Comparison of ENCODE assay signal across 9 cellular contexts in genomic region chr7:16431646-16432424, GRCh38. TPM values are rescaled to one million over a fixed set of nuclear protein-coding genes. Genes with fewer than 3 reads are reported as not detected.
A peak's percentile ranks its signal among the peaks of the same experiment; 100 is the strongest.
DNase-seq lines count a peak whose midpoint lies in the region; TF ChIP-seq lines count a peak whose summit lies in the region.
"Had no signal": no experiment of that assay in that cellular context is flagged by ENCODE, and none has a peak within 500 bp of the region (broad histone marks: within the 10 kb centered on the region; RNA-seq: fewer than 3 reads in every experiment).

No MANE protein-coding gene starts in this region.

- H2BK120ac ChIP-seq in H9 (ENCODE audit: low read depth, low read length, poor library complexity, severe bottlenecking) = no peak overlapping the region

- H3K4me1 ChIP-seq in H9 (ENCODE audit: insufficient read depth, low read length) = no peaks in the 10 kb centered on the region

- no peak overlapping the region for H2BK20ac ChIP-seq in H9 (ENCODE audit: low read depth, low read length, poor library complexity, severe bottlenecking)

- no peak overlapping the region for H2AK5ac ChIP-seq in H9 (ENCODE audit: insufficient read length, low read length)

- H3K36me3 Mint-ChIP-seq in activated naive CD4-positive, alpha-beta T cell treated with anti-CD3 and anti-CD28 coated beads, Interleukin-2, amount 10 ng/mL, durations not matched to agents 7 days and 5 days = no peaks in the 10 kb centered on the region
- H3K36me3 Mint-ChIP-seq in H9 (ENCODE audit: insufficient read depth in 1 of 3, low read depth in 3 of 3) = no peaks in the 10 kb centered on the region
- no peaks in the 10 kb centered on the region for H3K36me3 Mint-ChIP-seq in immature natural killer cell

- H2AFZ ChIP-seq in H9 (ENCODE audit: low read length) = no peak overlapping the region

- H3K56ac ChIP-seq in H9 (ENCODE audit: insufficient read length, low read depth, low read length) = no peak overlapping the region

- H3K14ac ChIP-seq in H9 (ENCODE audit: insufficient read depth, low read length) = no peak overlapping the region

- no peak overlapping the region for H4K91ac ChIP-seq in H9 (ENCODE audit: insufficient read length, low read depth, low read length)

- H3K9me3 ChIP-seq in H9 (ENCODE audit: control insufficient read depth, low read depth, low read length) = no peaks in the 10 kb centered on the region

- no peak overlapping the region for H2BK12ac ChIP-seq in H9 (ENCODE audit: insufficient read length, low read depth, low read length)

- CTCF ChIA-PET in activated naive CD4-positive, alpha-beta T cell treated with anti-CD3 and anti-CD28 coated beads, Interleukin-2, amount 10 ng/mL, durations not matched to agents 7 days and 5 days (lab: Charles Lee) = interaction anchor here (0.8 to 6.6 kb wide), 5 partner anchors 11 to 133 kb away, joined by 3 to 63 read pairs (median 4); partner anchors contain the start of gene CRPPA

- H3K23ac ChIP-seq in H9 (ENCODE audit: insufficient read length, low read depth, low read length) = no peak overlapping the region

- H3K79me2 ChIP-seq in H9 (ENCODE audit: insufficient read depth, low read length) = no peaks in the 10 kb centered on the region

- no peaks in the 10 kb centered on the region for H3K23me2 ChIP-seq in H9 (ENCODE audit: insufficient read length, low read depth, low read length, poor library complexity, severe bottlenecking)

- no peaks in the 10 kb centered on the region for H3K9me3 Mint-ChIP-seq in activated naive CD4-positive, alpha-beta T cell treated with anti-CD3 and anti-CD28 coated beads, Interleukin-2, amount 10 ng/mL, durations not matched to agents 7 days and 5 days
- H3K9me3 Mint-ChIP-seq in H9 (no peaks in the 10 kb centered on the region), immature natural killer cell (no peaks in the 10 kb centered on the region)
- H3K9me3 Mint-ChIP-seq: dendritic cell treated with granulocyte-macrophage colony-stimulating factor and Interleukin-4, amounts not matched to agents 40 ng/mL and 50 ng/mL, for 4 days had no signal

- H4K5ac ChIP-seq in H9 (ENCODE audit: insufficient read length, low read depth, low read length) = no peak overlapping the region

- no peak overlapping the region for H2BK15ac ChIP-seq in H9 (ENCODE audit: low read depth, low read length)

- H3K4me2 ChIP-seq in H9 (ENCODE audit: insufficient read depth, insufficient read length, low read length) = no peak overlapping the region

- no peak overlapping the region for H3K27ac Mint-ChIP-seq in activated naive CD4-positive, alpha-beta T cell treated with anti-CD3 and anti-CD28 coated beads, Interleukin-2, amount 10 ng/mL, durations not matched to agents 7 days and 5 days
- H3K27ac Mint-ChIP-seq in H9 (no peak overlapping the region), immature natural killer cell (no peak overlapping the region)
- H3K27ac Mint-ChIP-seq: dendritic cell treated with granulocyte-macrophage colony-stimulating factor and Interleukin-4, amounts not matched to agents 40 ng/mL and 50 ng/mL, for 4 days had no signal

- DNase-seq in activated naive CD4-positive, alpha-beta T cell treated with anti-CD3 and anti-CD28 coated beads, Interleukin-2, amount 10 ng/mL, durations not matched to agents 7 days and 5 days = peak; percentile 43
- no peak for DNase-seq in activated naive CD4-positive, alpha-beta T cell (lab: John Stamatoyannopoulos, UW)
- DNase-seq in H9 = no peak
- DNase-seq in NCI-H1105 treated with DMSO at 0.1 percent for 48 hours (lab: John Stamatoyannopoulos, UW) = peak; percentile 46
- DNase-seq in amniotic epithelial cell (ENCODE audit: low read depth) = peak; percentile 21
- DNase-seq in immature natural killer cell = peak in 2 of 3 donors; percentile 17 to 24
- DNase-seq in activated CD4-positive, CD25-positive, alpha-beta regulatory T cell (lab: John Stamatoyannopoulos, UW) = no peak
- DNase-seq in NCI-H2196 treated with DMSO at 0.1 percent for 48 hours (lab: John Stamatoyannopoulos, UW; ENCODE audit: unreplicated experiment) = no peak

- peak; percentile 76 for TF ChIP-seq CTCF in H9 (conservative IDR thresholded peaks at IDR 0.05)

- no peak overlapping the region for H3K18ac ChIP-seq in H9 (ENCODE audit: insufficient read length, low read depth, low read length)

- H3K4me1 Mint-ChIP-seq in activated naive CD4-positive, alpha-beta T cell treated with anti-CD3 and anti-CD28 coated beads, Interleukin-2, amount 10 ng/mL, durations not matched to agents 7 days and 5 days = no peaks in the 10 kb centered on the region
- H3K4me1 Mint-ChIP-seq in H9 (no peaks in the 10 kb centered on the region), immature natural killer cell (peaks cover 3 to 15% of the 10 kb centered on the region in 2 donors)

- no peaks in the 10 kb centered on the region for H3K79me1 ChIP-seq in H9 (ENCODE audit: insufficient read depth, low read depth, low read length, poor library complexity, severe bottlenecking)

- no peak overlapping the region for H3K4ac ChIP-seq in H9 (ENCODE audit: low read depth, low read length)

- H3K4me3 Mint-ChIP-seq in activated naive CD4-positive, alpha-beta T cell treated with anti-CD3 and anti-CD28 coated beads, Interleukin-2, amount 10 ng/mL, durations not matched to agents 7 days and 5 days = no peak overlapping the region
- H3K4me3 Mint-ChIP-seq in H9 (no peak overlapping the region), immature natural killer cell (no peak overlapping the region)
- H3K4me3 Mint-ChIP-seq: dendritic cell treated with granulocyte-macrophage colony-stimulating factor and Interleukin-4, amounts not matched to agents 40 ng/mL and 50 ng/mL, for 4 days had no signal

- H4K8ac ChIP-seq in H9 (replicated peaks; ENCODE audit: insufficient read length, low read depth, low read length) = no peak overlapping the region

- H3K27ac ChIP-seq in H9 (ENCODE audit: insufficient read length, low read depth, low read length) = no peak overlapping the region

- no CpG with 5 or more reads among the region's 2 CpGs for WGBS in H9 (ENCODE audit: extremely low coverage, insufficient read length, low lambda C conversion rate)

- no peaks in the 10 kb centered on the region for H4K20me1 ChIP-seq in H9 (ENCODE audit: control insufficient read depth, insufficient read depth, insufficient read length)

- no peak overlapping the region for H3K9ac ChIP-seq in H9 (ENCODE audit: extremely low read depth, insufficient read length, low read length)

- H3K27me3 ChIP-seq in H9 (ENCODE audit: insufficient read depth, low read length) = no peaks in the 10 kb centered on the region

- no peak overlapping the region for H2BK5ac ChIP-seq in H9 (ENCODE audit: insufficient read length, low read length)

- H3K27me3 Mint-ChIP-seq in activated naive CD4-positive, alpha-beta T cell treated with anti-CD3 and anti-CD28 coated beads, Interleukin-2, amount 10 ng/mL, durations not matched to agents 7 days and 5 days = no peaks in the 10 kb centered on the region
- no peaks in the 10 kb centered on the region for H3K27me3 Mint-ChIP-seq in H9 (ENCODE audit: low read depth)
- no peaks in the 10 kb centered on the region for H3K27me3 Mint-ChIP-seq in immature natural killer cell (ENCODE audit: low read depth in 3 of 3)

- H3T11ph ChIP-seq in H9 (ENCODE audit: low read length) = no peak overlapping the region

RNA-seq across cellular contexts. Expression of gene CRPPA, which starts 10.5 kb away (rescaled TPM):
- 1.6 and 1.9 TPM in 2 replicates for total RNA-seq in H9 (2021)
- polyA plus RNA-seq in immature natural killer cell = under 1 TPM; 0.28 to 0.82 (median 0.65) TPM

RNA-seq across cellular contexts. Expression of gene SOSTDC1, which starts 33.7 kb away (rescaled TPM):
- total RNA-seq in H9 (2021) = not detected in 2 replicates
- not detected for polyA plus RNA-seq in immature natural killer cell

Comparison
In these comparisons a context has a peak if more than half of its experiments do, and no peak if none do; other contexts are left out.
1. DNase-seq: peak in activated naive CD4-positive, alpha-beta T cell treated with anti-CD3 and anti-CD28 coated beads, Interleukin-2, amount 10 ng/mL, durations not matched to agents 7 days and 5 days (single experiment), NCI-H1105 treated with DMSO at 0.1 percent for 48 hours (single experiment), amniotic epithelial cell (single experiment) and immature natural killer cell (2 of 3); none in activated naive CD4-positive, alpha-beta T cell (0 of 4), H9 (single experiment), activated CD4-positive, CD25-positive, alpha-beta regulatory T cell (0 of 4) and NCI-H2196 treated with DMSO at 0.1 percent for 48 hours (single experiment).